Comparison of ENCODE assay signal across 17 cellular contexts in genomic region chr11:93659216-93659615, GRCh38. TPM values are rescaled to one million over a fixed set of nuclear protein-coding genes. Genes with fewer than 3 reads are reported as not detected.
DNase-seq lines count a peak whose midpoint lies in the region; ATAC-seq, FAIRE-seq and TF ChIP-seq lines count a peak whose summit lies in the region.
"Had no signal": no experiment of that assay in that cellular context is flagged by ENCODE, and none has a peak within 500 bp of the region (broad histone marks: within the 10 kb centered on the region; RNA-seq: fewer than 3 reads in every experiment).

No MANE protein-coding gene starts in this region.

- H3K79me2 ChIP-seq in astrocyte (ENCODE audit: insufficient read depth, low read length) = peaks cover 27% of the 10 kb centered on the region
- H3K79me2 ChIP-seq in smooth muscle cell (ENCODE audit: low read depth) = peaks cover 24% of the 10 kb centered on the region

- no peak for FAIRE-seq in astrocyte (lab: Jason Lieb, UNC)
- FAIRE-seq: D721Med, GM12878, GM18507 had no signal

- H3K36me3 ChIP-seq in astrocyte (ENCODE audit: insufficient read depth, low read length) (no peaks in the 10 kb centered on the region), smooth muscle cell (ENCODE audit: low read depth) (no peaks in the 10 kb centered on the region)

- no peaks in the 10 kb centered on the region for H4K20me1 ChIP-seq in astrocyte (ENCODE audit: insufficient read depth, low read length)
- peaks cover 6% of the 10 kb centered on the region for H4K20me1 ChIP-seq in smooth muscle cell (ENCODE audit: low read depth)
- H4K20me1 ChIP-seq: BLaER1 treated with 17β-estradiol and CSF1 and Interleukin-3, amounts not matched to agents 10 nM and 100 nM had no signal

- H3K4me2 ChIP-seq in astrocyte (ENCODE audit: low read length) = no peak overlapping the region
- H3K4me2 ChIP-seq in smooth muscle cell = no peak overlapping the region
- H3K4me2 ChIP-seq: BLaER1 treated with 17β-estradiol and CSF1 and Interleukin-3, amounts not matched to agents 10 nM and 100 nM had no signal

- H3K4me1 Mint-ChIP-seq in astrocyte (ENCODE audit: low read depth, unreplicated experiment) = peaks cover 3% of the 10 kb centered on the region

- 91% methylated on average over 3 of the region's 3 CpGs for WGBS in smooth muscle cell (ENCODE audit: low lambda C conversion rate)

- no peak overlapping the region for H3K9ac ChIP-seq in astrocyte (ENCODE audit: low read length)
- no peak overlapping the region for H3K9ac ChIP-seq in smooth muscle cell (ENCODE audit: low read depth)
- H3K9ac ChIP-seq: BLaER1 treated with 17β-estradiol and CSF1 and Interleukin-3, amounts not matched to agents 10 nM and 100 nM had no signal

- no peak overlapping the region for H3K27ac ChIP-seq in astrocyte (ENCODE audit: low read depth, low read length)
- H3K27ac ChIP-seq in smooth muscle cell (ENCODE audit: low read depth) = no peak overlapping the region
- H3K27ac ChIP-seq: BLaER1 treated with 17β-estradiol and CSF1 and Interleukin-3, amounts not matched to agents 10 nM and 100 nM had no signal

- H2AFZ ChIP-seq in astrocyte (ENCODE audit: low read depth, low read length) (no peak overlapping the region), smooth muscle cell (ENCODE audit: low read depth) (peak overlapping the region; percentile 37)

- H3K4me1 ChIP-seq in astrocyte (ENCODE audit: insufficient read depth, low read length) (no peaks in the 10 kb centered on the region), smooth muscle cell (ENCODE audit: low read depth) (peaks cover 8% of the 10 kb centered on the region)

- H3K27me3 Mint-ChIP-seq in astrocyte (ENCODE audit: low read depth, unreplicated experiment) = peaks cover 14% of the 10 kb centered on the region
- H3K27me3 Mint-ChIP-seq: IgD-negative memory B cell had no signal

- H3K4me3 ChIP-seq in astrocyte (ENCODE audit: insufficient read depth, low read depth, low read length) (no peak overlapping the region), smooth muscle cell (no peak overlapping the region)
- H3K4me3 ChIP-seq: BLaER1 treated with 17β-estradiol and CSF1 and Interleukin-3, amounts not matched to agents 10 nM and 100 nM; GM12878 had no signal

- no peak overlapping the region for H3K27ac Mint-ChIP-seq in astrocyte (ENCODE audit: unreplicated experiment)
- H3K27ac Mint-ChIP-seq: CD8-positive, alpha-beta T cell had no signal

- DNase-seq in DMS79 (lab: John Stamatoyannopoulos, UW) = peak; percentile 99
- peak; percentile 1 for DNase-seq in astrocyte (ENCODE audit: low read depth)
- DNase-seq in midbrain (lab: John Stamatoyannopoulos, UW) = peak; percentile 44
- no peak for DNase-seq in smooth muscle cell (lab: John Stamatoyannopoulos, UW; ENCODE audit: unreplicated experiment)
- no peak for DNase-seq in nucleus accumbens (lab: John Stamatoyannopoulos, UW)
- DNase-seq in NCI-H128 (lab: John Stamatoyannopoulos, UW; ENCODE audit: unreplicated experiment) = no peak
- DNase-seq: ACHN; CD8-positive, alpha-beta T cell; COR-L47; DMS153 had no signal

- TF ChIP-seq CTCF in astrocyte (IDR thresholded peaks at IDR 0.05; ENCODE audit: insufficient read depth, low read depth, low read length) (no peak), smooth muscle cell (IDR thresholded peaks at IDR 0.05; ENCODE audit: borderline replicate concordance, insufficient read depth, poor library complexity, severe bottlenecking) (no peak)

- H3K27me3 ChIP-seq in astrocyte (ENCODE audit: insufficient read depth, low read length) (peaks cover under 1% of the 10 kb centered on the region), smooth muscle cell (ENCODE audit: low read depth) (no peaks in the 10 kb centered on the region)
- H3K27me3 ChIP-seq: BLaER1 treated with 17β-estradiol and CSF1 and Interleukin-3, amounts not matched to agents 10 nM and 100 nM had no signal

- H3K4me3 Mint-ChIP-seq in astrocyte (ENCODE audit: unreplicated experiment) = no peak overlapping the region
- H3K4me3 Mint-ChIP-seq: CD8-positive, alpha-beta T cell had no signal

- no peaks in the 10 kb centered on the region for H3K36me3 Mint-ChIP-seq in astrocyte (ENCODE audit: low read depth, unreplicated experiment)
- H3K36me3 Mint-ChIP-seq: IgD-negative memory B cell had no signal

- H3F3A ChIP-seq in smooth muscle cell (ENCODE audit: low read depth) = no peaks in the 10 kb centered on the region

- ATAC-seq in GM18520 (IDR thresholded peaks at IDR 0.05; ENCODE audit: unreplicated experiment) = no peak
- ATAC-seq: CD8-positive, alpha-beta T cell; GM12878 had no signal

- H3K9me3 ChIP-seq in astrocyte (ENCODE audit: insufficient read depth, low read depth, low read length) = no peaks in the 10 kb centered on the region
- H3K9me3 ChIP-seq in smooth muscle cell (replicated peaks; ENCODE audit: low read depth) = no peaks in the 10 kb centered on the region

- H3K9me3 Mint-ChIP-seq in astrocyte (ENCODE audit: unreplicated experiment) = no peaks in the 10 kb centered on the region
- H3K9me3 Mint-ChIP-seq: CD8-positive, alpha-beta T cell; HFFc6; IgD-negative memory B cell had no signal

RNA-seq across cellular contexts. Expression of gene CEP295, which starts 2.3 kb away (rescaled TPM):
- total RNA-seq in astrocyte (10.3 and 11.3 TPM in 2 replicates), smooth muscle cell (17.3 and 23.3 TPM in 2 replicates)
- polyA plus RNA-seq in smooth muscle cell = 2.7 and 3.5 TPM in 2 replicates

Comparison
In these comparisons a context has a peak if more than half of its experiments do, and no peak if none do; other contexts are left out.
1. DNase-seq: peak in DMS79 (single experiment), astrocyte (single experiment) and midbrain (single experiment); none in smooth muscle cell (single experiment), nucleus accumbens (0 of 56) and NCI-H128 (single experiment).